17 cellular contexts compared by ENCODE assay signal in genomic region chr20:18304618-18305017, GRCh38. TPM values are rescaled to one million over a fixed set of nuclear protein-coding genes. Genes with fewer than 3 reads are reported as not detected.
DNase-seq lines count a peak whose midpoint lies in the region; ATAC-seq and TF ChIP-seq lines count a peak whose summit lies in the region.
"Had no signal": no experiment of that assay in that cellular context is flagged by ENCODE, and none has a peak within 500 bp of the region (broad histone marks: within the 10 kb centered on the region; RNA-seq: fewer than 3 reads in every experiment).

No MANE protein-coding gene starts in this region.

- H3K4me2 ChIP-seq in H9 (ENCODE audit: insufficient read depth, insufficient read length, low read length), result no peak overlapping the region
- no peak overlapping the region for H3K4me2 ChIP-seq in SU-DHL-6 (ENCODE audit: low read depth, low read length, poor library complexity, severe bottlenecking)

- peaks cover 2 to 3% of the 10 kb centered on the region in 2 experiments; a peak in 3 of 5 replicates for H3K9me3 Mint-ChIP-seq in H9
- H3K9me3 Mint-ChIP-seq: activated T-helper 2 cell treated with anti-CD3 and anti-CD28 coated beads, Interferon-gamma antibody, Interleukin-2, Interleukin-4, amounts not matched to agents 10 μg/mL and 5 μg/mL and 100 μg/mL, durations not matched to agents 14 hours and 24 hours and 36 hours; T-helper 1 cell treated with Interleukin-12 subunit alpha and Interleukin-12 subunit beta and Interleukin-4 antibody, amounts not matched to agents 30 μg/mL and 1 μg/mL, for 36 hours had no signal

- no peaks in the 10 kb centered on the region for H3K9me3 ChIP-seq in BE2C
- no peaks in the 10 kb centered on the region for H3K9me3 ChIP-seq in H9 (ENCODE audit: control insufficient read depth, low read depth, low read length)
- no peaks in the 10 kb centered on the region for H3K9me3 ChIP-seq in SU-DHL-6 (ENCODE audit: insufficient read depth, low read length)

- H3K79me2 ChIP-seq in H9 (ENCODE audit: insufficient read depth, low read length), result no peaks in the 10 kb centered on the region; the same call in 1 of the 2 replicates
- no peaks in the 10 kb centered on the region for H3K79me2 ChIP-seq in SU-DHL-6 (ENCODE audit: insufficient read depth, low read length)

- H3K36me3 ChIP-seq in BE2C (peaks cover 7% of the 10 kb centered on the region; the same call in 1 of the 2 replicates), SU-DHL-6 (ENCODE audit: low read length) (no peaks in the 10 kb centered on the region)

- H3K4me1 ChIP-seq in BE2C, result no peaks in the 10 kb centered on the region
- H3K4me1 ChIP-seq in H9 (ENCODE audit: insufficient read depth, low read length), result no peaks in the 10 kb centered on the region

- H3K56ac ChIP-seq in H9 (ENCODE audit: insufficient read length, low read depth, low read length), result no peak overlapping the region

- H3F3A ChIP-seq in SU-DHL-6 (ENCODE audit: insufficient read depth), result no peaks in the 10 kb centered on the region

- H3K27ac ChIP-seq in H9 (ENCODE audit: insufficient read length, low read depth, low read length), result no peak overlapping the region
- H3K27ac ChIP-seq in SU-DHL-6 (ENCODE audit: low read depth, low read length), result no peak overlapping the region

- no peak overlapping the region for H3T11ph ChIP-seq in H9 (ENCODE audit: low read length)

- H2AFZ ChIP-seq in H9 (ENCODE audit: low read length), result no peak overlapping the region
- H2AFZ ChIP-seq in SU-DHL-6 (ENCODE audit: low read depth, low read length, severe bottlenecking), result no peak overlapping the region

- WGBS in H9 (ENCODE audit: extremely low coverage, insufficient read length, low lambda C conversion rate), result no CpG with 5 or more reads among the region's 1 CpG

- H4K5ac ChIP-seq in H9 (ENCODE audit: insufficient read length, low read depth, low read length), result no peak overlapping the region

- H2BK12ac ChIP-seq in H9 (ENCODE audit: insufficient read length, low read depth, low read length), result no peak overlapping the region

- H3K14ac ChIP-seq in H9 (ENCODE audit: insufficient read depth, low read length), result no peak overlapping the region

- H3K4me1 Mint-ChIP-seq in H9, result no peaks in the 10 kb centered on the region

- no peaks in the 10 kb centered on the region for H3K23me2 ChIP-seq in H9 (ENCODE audit: insufficient read length, low read depth, low read length, poor library complexity, severe bottlenecking)

- no peak overlapping the region for H2BK20ac ChIP-seq in H9 (ENCODE audit: low read depth, low read length, poor library complexity, severe bottlenecking)

- H4K20me1 ChIP-seq in H9 (ENCODE audit: control insufficient read depth, insufficient read depth, insufficient read length) (no peaks in the 10 kb centered on the region), SU-DHL-6 (ENCODE audit: low read depth, low read length) (no peaks in the 10 kb centered on the region)

- H3K79me1 ChIP-seq in H9 (ENCODE audit: insufficient read depth, low read depth, low read length, poor library complexity, severe bottlenecking), result no peaks in the 10 kb centered on the region

- H3K27ac Mint-ChIP-seq in H9, result no peak overlapping the region
- H3K27ac Mint-ChIP-seq: activated T-helper 2 cell treated with anti-CD3 and anti-CD28 coated beads, Interferon-gamma antibody, Interleukin-2, Interleukin-4, amounts not matched to agents 10 μg/mL and 5 μg/mL and 100 μg/mL, durations not matched to agents 14 hours and 24 hours and 36 hours; naive thymus-derived CD4-positive, alpha-beta T cell; T-helper 1 cell treated with Interleukin-12 subunit alpha and Interleukin-12 subunit beta and Interleukin-4 antibody, amounts not matched to agents 30 μg/mL and 1 μg/mL, for 36 hours had no signal

- peak; percentile 37 for TF ChIP-seq CTCF in BE2C (IDR thresholded peaks at IDR 0.05; ENCODE audit: low read depth, low read length)
- TF ChIP-seq CTCF in H9 (conservative IDR thresholded peaks at IDR 0.05), result peak; percentile 68
- TF ChIP-seq CTCF in SU-DHL-6 (IDR thresholded peaks at IDR 0.05; ENCODE audit: insufficient read depth, low read length, poor library complexity, severe bottlenecking), result peak; percentile 9

- H3K18ac ChIP-seq in H9 (ENCODE audit: insufficient read length, low read depth, low read length), result no peak overlapping the region

- no peak overlapping the region for H4K8ac ChIP-seq in H9 (replicated peaks; ENCODE audit: insufficient read length, low read depth, low read length)

- DNase-seq in BE2C (no peak), H9 (no peak), iPS-NIHi11 (ENCODE audit: low spot score) (peak; percentile 38), NCI-H345 (lab: John Stamatoyannopoulos, UW) (no peak), ecto neural progenitor cell (ENCODE audit: low spot score) (no peak)
- no peak for DNase-seq in stimulated activated CD4-positive, alpha-beta T cell treated with anti-CD3 and anti-CD28 coated beads, Interleukin-4, amount 100 ng/mL, for 4 hours
- DNase-seq: activated CD4-positive, alpha-beta T cell treated with anti-CD3 and anti-CD28 coated beads, Interleukin-2, amount 50 U/mL, for 1 hour; effector memory CD4-positive, alpha-beta T cell; HCEC 1CT; head of caudate nucleus; left cardiac atrium; naive thymus-derived CD4-positive, alpha-beta T cell; NCI-H187 treated with DMSO at 0.1 percent for 48 hours had no signal

- H3K23ac ChIP-seq in H9 (ENCODE audit: insufficient read length, low read depth, low read length), result no peak overlapping the region

- H3K27me3 Mint-ChIP-seq in H9 (ENCODE audit: low read depth), result no peaks in the 10 kb centered on the region
- H3K27me3 Mint-ChIP-seq: naive thymus-derived CD4-positive, alpha-beta T cell had no signal

- H3K9me2 ChIP-seq in SU-DHL-6 (replicated peaks; ENCODE audit: insufficient read depth, low read length), result no peaks in the 10 kb centered on the region

- H3K4ac ChIP-seq in H9 (ENCODE audit: low read depth, low read length), result no peak overlapping the region

- H2AK5ac ChIP-seq in H9 (ENCODE audit: insufficient read length, low read length), result no peak overlapping the region

- H3K36me3 Mint-ChIP-seq in H9 (ENCODE audit: insufficient read depth in 1 of 3, low read depth in 3 of 3), result peaks cover 4 to 18% (median 15%) of the 10 kb centered on the region in 3 experiments

- ATAC-seq in HG02885 (IDR thresholded peaks at IDR 0.05; ENCODE audit: poor library complexity, unreplicated experiment), result no peak
- ATAC-seq: left cardiac atrium; naive thymus-derived CD4-positive, alpha-beta T cell had no signal

- H3K4me3 ChIP-seq in BE2C (ENCODE audit: low read depth, low read length) (no peak overlapping the region), SU-DHL-6 (ENCODE audit: insufficient read depth, low read length, poor library complexity, severe bottlenecking) (no peak overlapping the region)

- H3K27me3 ChIP-seq in BE2C (no peaks in the 10 kb centered on the region), H9 (ENCODE audit: insufficient read depth, low read length) (no peaks in the 10 kb centered on the region), SU-DHL-6 (ENCODE audit: low read length) (no peaks in the 10 kb centered on the region)

- H3K4me3 Mint-ChIP-seq in H9, result no peak overlapping the region
- H3K4me3 Mint-ChIP-seq: naive thymus-derived CD4-positive, alpha-beta T cell; T-helper 1 cell treated with Interleukin-12 subunit alpha and Interleukin-12 subunit beta and Interleukin-4 antibody, amounts not matched to agents 30 μg/mL and 1 μg/mL, for 36 hours had no signal

- no peak overlapping the region for H4K91ac ChIP-seq in H9 (ENCODE audit: insufficient read length, low read depth, low read length)

- no peak overlapping the region for H3K9ac ChIP-seq in H9 (ENCODE audit: extremely low read depth, insufficient read length, low read length)
- no peak overlapping the region for H3K9ac ChIP-seq in SU-DHL-6 (ENCODE audit: low read length)

- H2BK5ac ChIP-seq in H9 (ENCODE audit: insufficient read length, low read length), result no peak overlapping the region

- H2BK120ac ChIP-seq in H9 (ENCODE audit: low read depth, low read length, poor library complexity, severe bottlenecking), result no peak overlapping the region

- H2BK15ac ChIP-seq in H9 (ENCODE audit: low read depth, low read length), result no peak overlapping the region

RNA-seq across cellular contexts. Expression of gene ZNF133, which starts 16.3 kb away (rescaled TPM):
- 14.6 TPM for polyA plus RNA-seq in BE2C (2012; ENCODE audit: insufficient read depth, insufficient read length, low read depth)
- total RNA-seq in H9 (2021), result 10.1 and 11.0 TPM in 2 replicates

Comparison
In these comparisons a context has a peak if more than half of its experiments do, and no peak if none do; other contexts are left out.
1. CTCF ChIP-seq: peak in every context shown above with its lines; median percentile 68 in H9; 37 in BE2C; 9 in SU-DHL-6.